Comparison of ENCODE assay signal across 8 cellular contexts in genomic region chr1:28877132-28877781, GRCh38. TPM values are rescaled to one million over a fixed set of nuclear protein-coding genes. Genes with fewer than 3 reads are reported as not detected.
DNase-seq lines count a peak whose midpoint lies in the region; ATAC-seq, FAIRE-seq and TF ChIP-seq lines count a peak whose summit lies in the region.

No MANE protein-coding gene starts in this region.

- peak; percentile 70 for FAIRE-seq in A204.1 (lab: Jason Lieb, UNC)

- H3K4me1 ChIP-seq in adipocyte (ENCODE audit: control insufficient read depth, insufficient read depth, low read length) = no peaks in the 10 kb centered on the region

- no peak overlapping the region for H3K27ac Mint-ChIP-seq in T-cell

- POLR2A ChIA-PET in T-cell (lab: Charles Lee) = interaction anchor here (0.5 to 0.7 kb wide), 5 partner anchors 126 to 879 kb away, joined by 3 to 7 read pairs (median 5); no protein-coding TSS in a partner anchor

- no peaks in the 10 kb centered on the region for H3K9me3 ChIP-seq in adipocyte (ENCODE audit: control insufficient read depth, low read length)

- no peaks in the 10 kb centered on the region for H3K36me3 Mint-ChIP-seq in T-cell

- H3K27me3 Mint-ChIP-seq in T-cell = peaks cover 4 to 9% of the 10 kb centered on the region in 2 donors

- CTCF ChIA-PET in T-cell (lab: Charles Lee) = interaction anchor here (0.5 to 6.9 kb wide), 43 partner anchors 8 to 886 kb away, joined by 3 to 92 read pairs (median 4); partner anchors contain the start of genes SRSF4 (in 1 of the 2), TAF12 (in 1 of the 2) and YTHDF2 (in 1 of the 2)

- intact Hi-C loops in left cardiac atrium (cut with DNase I) = loop anchor here (1.0 to 5.0 kb wide), 3 partner anchors 92 to 360 kb away; no protein-coding TSS in a partner anchor

- DNase-seq in NCI-H1436 treated with DMSO at 0.1 percent for 48 hours (lab: John Stamatoyannopoulos, UW) (peak; percentile 12), T-cell (peak; percentile 29 to 79 (median 68)), adipocyte (ENCODE audit: low read depth) (peak; percentile 89), left cardiac atrium (peak; percentile 72), retinal pigment epithelial cell (ENCODE audit: low read depth) (no peak), mesenteric fat pad (ENCODE audit: low spot score) (no peak)

- no peaks in the 10 kb centered on the region for H3K9me3 Mint-ChIP-seq in T-cell

- peaks cover 6 to 8% (median 8%) of the 10 kb centered on the region in 3 donors for H3K4me1 Mint-ChIP-seq in T-cell

- H3K36me3 ChIP-seq in adipocyte (ENCODE audit: control insufficient read depth, insufficient read depth, low read length, severe bottlenecking) = no peaks in the 10 kb centered on the region

- ATAC-seq in GM18861 (IDR thresholded peaks at IDR 0.05; ENCODE audit: unreplicated experiment) (peak; percentile 45), T-cell (replicated peaks in 1 of 4) (peak; percentile 77 to 83 (median 80)), left cardiac atrium (peak; percentile 58 to 84)

- no peak overlapping the region for H3K9ac ChIP-seq in adipocyte (ENCODE audit: low read length)

- H3K4me3 Mint-ChIP-seq in T-cell = no peak overlapping the region

- peak; percentile 91 for TF ChIP-seq CTCF in retinal pigment epithelial cell (conservative IDR thresholded peaks at IDR 0.05; ENCODE audit: low read depth, low read length)

- H3K27me3 ChIP-seq in adipocyte (replicated peaks; ENCODE audit: control insufficient read depth, insufficient read depth, low read length) = peaks cover 7% of the 10 kb centered on the region

- no peak overlapping the region for H3K4me3 ChIP-seq in adipocyte (ENCODE audit: low read length)
- no peak overlapping the region for H3K4me3 ChIP-seq in retinal pigment epithelial cell (ENCODE audit: low read length)

RNA-seq across cellular contexts. Expression of gene EPB41, which starts 37.1 kb away (rescaled TPM):
- total RNA-seq in T-cell (100 to 1,000 TPM; 199 to 257 (median 241) TPM), left cardiac atrium (10 to 100 TPM; 16.0 to 24.2 TPM), mesenteric fat pad (37.7 TPM)

Comparison
In these comparisons a context has a peak if more than half of its experiments do, and no peak if none do; other contexts are left out.
1. DNase-seq: peak in NCI-H1436 treated with DMSO at 0.1 percent for 48 hours (single experiment), T-cell (34 of 34), adipocyte (single experiment) and left cardiac atrium (single experiment); none in retinal pigment epithelial cell (single experiment) and mesenteric fat pad (single experiment).
2. Peak in every context shown above with its lines, with median percentiles within 50 percentile points of each other: ATAC-seq.